Comparison of ENCODE assay signal across 1 cellular context in genomic region chr22:38973289-38974169, GRCh38.
TF ChIP-seq lines count a peak whose summit lies in the region.

No MANE protein-coding gene starts in this region.

TF ChIP-seq in H1, 55 proteins besides CTCF, POLR2A, EP300 and RAD21:
- TF ChIP-seq TEAD4 (IDR thresholded peaks at IDR 0.05; ENCODE audit: low read depth, low read length) (peak; percentile 15; the same call in 1 of the 2 replicates), CTBP2 (IDR thresholded peaks at IDR 0.05; ENCODE audit: borderline replicate concordance, insufficient read depth, insufficient read length, low read length) (no peak), MAX (IDR thresholded peaks at IDR 0.05) (peak; percentile 93)
